In genomic region chr11:44755553-44756505, GRCh38 we compare ENCODE assay signal across 2 cellular contexts.
TF ChIP-seq lines count a peak whose summit lies in the region.

No MANE protein-coding gene starts in this region.

TF ChIP-seq in K562, 482 proteins besides CTCF, POLR2A, EP300 and RAD21 (continues in another document):
- TF ChIP-seq TEAD4 (IDR thresholded peaks at IDR 0.05; ENCODE audit: low read length) (no peak), TEAD4 (CRISPR knock-in tag; IDR thresholded peaks at IDR 0.05; ENCODE audit: borderline replicate concordance) (no peak), RBM34 (IDR thresholded peaks at IDR 0.05; ENCODE audit: borderline replicate concordance, insufficient read depth, low read length) (no peak), ZNF518B (CRISPR knock-in tag; IDR thresholded peaks at IDR 0.05) (no peak), ZNF282 (CRISPR knock-in tag; IDR thresholded peaks at IDR 0.05) (no peak), ZNF124 (CRISPR knock-in tag; IDR thresholded peaks at IDR 0.05) (no peak), CBX5 (IDR thresholded peaks at IDR 0.05; ENCODE audit: borderline replicate concordance, low read depth) (no peak), ARID4B (CRISPR knock-in tag; IDR thresholded peaks at IDR 0.05) (no peak), RBM25 (IDR thresholded peaks at IDR 0.05; ENCODE audit: low read depth, low read length, severe bottlenecking) (peak; percentile 61), SMAD4 (CRISPR knock-in tag; conservative IDR thresholded peaks at IDR 0.05) (no peak), ZFP36 (IDR thresholded peaks at IDR 0.05; ENCODE audit: low read depth, low read length, partially characterized antibody) (peak; percentile 88), ATF3 (IDR thresholded peaks at IDR 0.05) (no peak), ATF3 (CRISPR knock-in tag; conservative IDR thresholded peaks at IDR 0.05) (no peak), EGR1 (conservative IDR thresholded peaks at IDR 0.05) (no peak)

TF ChIP-seq in HepG2, 621 proteins besides CTCF, POLR2A, EP300 and RAD21:
- TF ChIP-seq ELF1 (CRISPR knock-in tag; IDR thresholded peaks at IDR 0.05) (no peak), ZNF776 (CRISPR knock-in tag; IDR thresholded peaks at IDR 0.05) (no peak), ZNF121 (CRISPR knock-in tag; IDR thresholded peaks at IDR 0.05) (no peak), ZNF891 (CRISPR knock-in tag; IDR thresholded peaks at IDR 0.05) (no peak)
